In genomic region chr3:58217209-58217811, GRCh38 we compare ENCODE assay signal across 1 cellular context.
TF ChIP-seq lines count a peak whose summit lies in the region.

No MANE protein-coding gene starts in this region.

TF ChIP-seq in HepG2, 621 proteins besides CTCF, POLR2A, EP300 and RAD21 (continued from another document and continues in another):
- TF ChIP-seq ELK4 (CRISPR knock-in tag; IDR thresholded peaks at IDR 0.05; ENCODE audit: borderline replicate concordance) (no peak), SUZ12 (IDR thresholded peaks at IDR 0.05; ENCODE audit: low read depth, low read length) (no peak), MAFK (conservative IDR thresholded peaks at IDR 0.05 in 1 of 2, IDR thresholded peaks at IDR 0.05 in 1 of 2; ENCODE audit: low read length in 2 of 2) (no peak), PRDM4 (CRISPR knock-in tag; IDR thresholded peaks at IDR 0.05; ENCODE audit: borderline replicate concordance) (no peak), RBFOX2 (IDR thresholded peaks at IDR 0.05; ENCODE audit: low read depth, low read length) (no peak), SNRNP70 (IDR thresholded peaks at IDR 0.05; ENCODE audit: low read depth, low read length) (no peak), NONO (IDR thresholded peaks at IDR 0.05) (no peak), NONO (CRISPR knock-in tag; conservative IDR thresholded peaks at IDR 0.05) (peak; percentile 53; the same call in 1 of the 2 replicates), THAP9 (CRISPR knock-in tag; IDR thresholded peaks at IDR 0.05; ENCODE audit: borderline replicate concordance) (no peak), MAF1 (CRISPR knock-in tag; IDR thresholded peaks at IDR 0.05; ENCODE audit: borderline replicate concordance) (no peak), PRDM10 (CRISPR knock-in tag; IDR thresholded peaks at IDR 0.05; ENCODE audit: low read depth) (no peak), CHD4 (IDR thresholded peaks at IDR 0.05; ENCODE audit: borderline replicate concordance, low read length) (no peak), JARID2 (CRISPR knock-in tag; IDR thresholded peaks at IDR 0.05; ENCODE audit: insufficient replicate concordance) (no peak), ZBTB3 (CRISPR knock-in tag; IDR thresholded peaks at IDR 0.05; ENCODE audit: borderline replicate concordance, low read depth) (0 out of 2 replicates have a peak, but pooled peaks have one; percentile 39), TMF1 (CRISPR knock-in tag; IDR thresholded peaks at IDR 0.05; ENCODE audit: low read depth) (no peak), MED13 (CRISPR knock-in tag; IDR thresholded peaks at IDR 0.05) (no peak), NR3C1 (CRISPR knock-in tag; IDR thresholded peaks at IDR 0.05) (no peak), ZNF383 (CRISPR knock-in tag; IDR thresholded peaks at IDR 0.05; ENCODE audit: borderline replicate concordance) (no peak), ZNF616 (CRISPR knock-in tag; IDR thresholded peaks at IDR 0.05; ENCODE audit: low read depth) (no peak), ZNF772 (CRISPR knock-in tag; IDR thresholded peaks at IDR 0.05) (no peak), SALL1 (CRISPR knock-in tag; IDR thresholded peaks at IDR 0.05) (peak; percentile 81), ZNF160 (CRISPR knock-in tag; IDR thresholded peaks at IDR 0.05) (no peak), TOPORS (CRISPR knock-in tag; IDR thresholded peaks at IDR 0.05) (no peak), ZNF639 (CRISPR knock-in tag; conservative IDR thresholded peaks at IDR 0.05) (no peak), ZFP37 (CRISPR knock-in tag; IDR thresholded peaks at IDR 0.05; ENCODE audit: borderline replicate concordance) (no peak; the same call in 1 of the 2 replicates), HNF1A (IDR thresholded peaks at IDR 0.05; ENCODE audit: low read depth) (no peak), HNF1A (CRISPR knock-in tag; IDR thresholded peaks at IDR 0.05; ENCODE audit: borderline replicate concordance) (no peak), PCBP1 (IDR thresholded peaks at IDR 0.05; ENCODE audit: borderline replicate concordance, low read depth, low read length) (no peak), TSC22D2 (CRISPR knock-in tag; IDR thresholded peaks at IDR 0.05; ENCODE audit: borderline replicate concordance) (no peak), RXRB (CRISPR knock-in tag; IDR thresholded peaks at IDR 0.05; ENCODE audit: borderline replicate concordance) (peak; percentile 71), MAZ (IDR thresholded peaks at IDR 0.05; ENCODE audit: borderline replicate concordance, low read depth, low read length) (no peak), MAZ (CRISPR knock-in tag; IDR thresholded peaks at IDR 0.05; ENCODE audit: low read depth) (no peak), GPN1 (CRISPR knock-in tag; IDR thresholded peaks at IDR 0.05; ENCODE audit: borderline replicate concordance) (no peak), ZNF777 (CRISPR knock-in tag; IDR thresholded peaks at IDR 0.05) (0 out of 2 replicates have a peak, but pooled peaks have one; percentile 18), WIZ (CRISPR knock-in tag; IDR thresholded peaks at IDR 0.05) (no peak), ZNF691 (CRISPR knock-in tag; IDR thresholded peaks at IDR 0.05; ENCODE audit: borderline replicate concordance, low read depth) (peak; percentile 84; the same call in 1 of the 2 replicates), SP2 (CRISPR knock-in tag; IDR thresholded peaks at IDR 0.05) (no peak), TARDBP (CRISPR knock-in tag; IDR thresholded peaks at IDR 0.05) (peak; percentile 38; the same call in 1 of the 2 replicates), ZFP36L2 (CRISPR knock-in tag; IDR thresholded peaks at IDR 0.05) (no peak), ARNTL (CRISPR knock-in tag; IDR thresholded peaks at IDR 0.05) (no peak), ZNF652 (CRISPR knock-in tag; IDR thresholded peaks at IDR 0.05; ENCODE audit: borderline replicate concordance, low read depth) (no peak), DR1 (CRISPR knock-in tag; IDR thresholded peaks at IDR 0.05) (no peak), GTF3A (CRISPR knock-in tag; conservative IDR thresholded peaks at IDR 0.05) (no peak), SALL2 (CRISPR knock-in tag; IDR thresholded peaks at IDR 0.05) (peak; percentile 85; the same call in 1 of the 2 replicates), ZBTB44 (CRISPR knock-in tag; IDR thresholded peaks at IDR 0.05) (no peak), YEATS2 (CRISPR knock-in tag; IDR thresholded peaks at IDR 0.05; ENCODE audit: borderline replicate concordance) (peak; percentile 43; the same call in 1 of the 2 replicates), FOXJ3 (CRISPR knock-in tag; IDR thresholded peaks at IDR 0.05; ENCODE audit: borderline replicate concordance) (no peak; the same call in 1 of the 2 replicates)
